ENCODE assay signal across 23 cellular contexts in the genomic region with DNA sequence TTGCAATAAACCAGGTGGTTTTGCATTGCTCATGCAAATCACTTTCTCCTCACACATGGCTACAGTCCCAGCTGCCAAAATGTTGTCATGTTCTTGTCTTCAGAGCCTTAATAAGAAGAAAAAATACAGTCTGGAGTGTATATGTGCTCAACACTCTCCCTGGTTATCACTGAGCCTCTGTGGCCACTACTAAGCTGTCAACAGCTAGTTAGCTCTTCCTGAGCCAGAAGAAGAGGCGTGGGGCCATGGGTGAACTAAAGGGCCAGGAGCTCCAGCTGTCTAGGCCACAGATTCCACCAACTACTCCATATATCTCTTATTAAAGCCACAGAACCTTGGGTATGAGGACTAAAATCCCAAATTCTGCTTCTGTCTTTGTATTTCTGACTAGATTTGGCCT.
"Had no signal": no experiment of that assay in that cellular context is flagged by ENCODE, and none has a peak within 500 bp of the region (broad histone marks: within the 10 kb centered on the region; RNA-seq: fewer than 3 reads in every experiment).

No MANE protein-coding gene starts in this region.

- H3K36me3 ChIP-seq: brain microvascular endothelial cell had no signal

- H3K27me3 ChIP-seq: brain microvascular endothelial cell had no signal

- H3K27ac ChIP-seq: brain microvascular endothelial cell, KMS-11, RWPE1 had no signal

- ATAC-seq: activated T-cell treated with anti-CD3 and anti-CD28 coated beads, Interleukin-2, amount 50 U/mL, for 4 hours; activated T-helper 17 cell treated with anti-CD3 and anti-CD28 coated beads, Interleukin-2, amount 50 U/mL, for 72 hours; Panc1 had no signal

- DNase-seq: activated CD4-positive, alpha-beta memory T cell treated with anti-CD3 and anti-CD28 coated beads for 36 hours; activated CD4-positive, alpha-beta T cell treated with anti-CD3 and anti-CD28 coated beads, Interleukin-2, amount 10 ng/mL, durations not matched to agents 7 days and 5 days; activated CD4-positive, CD25-positive, alpha-beta regulatory T cell; activated CD8-positive, alpha-beta memory T cell treated with anti-CD3 and anti-CD28 coated beads for 24 hours; activated gamma-delta T cell; activated naive CD4-positive, alpha-beta T cell treated with anti-CD3 and anti-CD28 coated beads for 36 hours; activated T-cell treated with anti-CD3 and anti-CD28 coated beads, Interleukin-2, amount 50 U/mL, for 4 hours; amygdala; brain microvascular endothelial cell; caudate nucleus; NCI-H1092; NCI-H1417; NCI-H1694; NCI-H2029; NCI-H446; NCI-H774; NK-92 treated with Interleukin-12 subunit alpha and Interleukin-12 subunit beta, amount 100 ng/mL, for 24 hours; SHP77 treated with DMSO at 0.1 percent for 48 hours; T-helper 9 cell had no signal
